ENCODE assay signal across 19 cellular contexts in genomic region chr17:75108193-75108592, GRCh38. TPM values are rescaled to one million over a fixed set of nuclear protein-coding genes. Genes with fewer than 3 reads are reported as not detected.
DNase-seq lines count a peak whose midpoint lies in the region; ATAC-seq, FAIRE-seq and TF ChIP-seq lines count a peak whose summit lies in the region.
"Had no signal": no experiment of that assay in that cellular context is flagged by ENCODE, and none has a peak within 500 bp of the region (broad histone marks: within the 10 kb centered on the region; RNA-seq: fewer than 3 reads in every experiment).

No MANE protein-coding gene starts in this region.

- no peak for FAIRE-seq in GM19239 (lab: Jason Lieb, UNC)
- FAIRE-seq: A204.1, G401.6, HTR-8/SVneo, TTC549 had no signal

- DNase-seq in activated CD4-positive, alpha-beta T cell treated with anti-CD3 and anti-CD28 coated beads, Interleukin-2, amount 10 ng/mL, durations not matched to agents 24 days and 14 days = no peak
- DNase-seq in activated CD4-positive, alpha-beta T cell treated with anti-CD3 and anti-CD28 coated beads, Interleukin-2, amount 50 U/mL, for 4 hours = no peak
- no peak for DNase-seq in HFFc6
- no peak for DNase-seq in activated naive CD8-positive, alpha-beta T cell treated with anti-CD3 and anti-CD28 coated beads, Interleukin-2, amount 50 U/mL, for 24 hours
- no peak for DNase-seq in neural crest cell (ENCODE audit: low read depth, low spot score)
- DNase-seq in AG20443 (ENCODE audit: low spot score) = no peak
- no peak for DNase-seq in KG1 (lab: John Stamatoyannopoulos, UW)
- DNase-seq in GM19239 (ENCODE audit: insufficient read length, low spot score) = no peak
- DNase-seq: amniotic stem cell, GOT3, NCI-H1930, NCI-H510A, transverse colon had no signal

- intact Hi-C loops in activated CD4-positive, alpha-beta T cell treated with anti-CD3 and anti-CD28 coated beads, Interleukin-2, amount 10 ng/mL, durations not matched to agents 24 days and 14 days (cut with micrococcal nuclease) = loop anchor here (2.0 kb wide), 2 partner anchors 21 to 61 kb away; partner anchors contain the start of genes ATP5PD, KCTD2 and SLC16A5

- H3K36me3 Mint-ChIP-seq in activated CD4-positive, alpha-beta T cell treated with anti-CD3 and anti-CD28 coated beads, Interleukin-2, amount 10 ng/mL, durations not matched to agents 24 days and 14 days (ENCODE audit: low read depth) = peaks cover 7% of the 10 kb centered on the region
- H3K36me3 Mint-ChIP-seq in HFFc6 (ENCODE audit: low read depth) (peaks cover 16% of the 10 kb centered on the region), neural crest cell (ENCODE audit: low read depth) (no peaks in the 10 kb centered on the region)
- peaks cover 4% of the 10 kb centered on the region for H3K36me3 Mint-ChIP-seq in activated naive CD8-positive, alpha-beta T cell treated with anti-CD3 and anti-CD28 coated beads, Interleukin-2, amount 50 U/mL, for 24 hours (ENCODE audit: low read depth)

- peaks cover 21% of the 10 kb centered on the region for H3K4me1 Mint-ChIP-seq in activated CD4-positive, alpha-beta T cell treated with anti-CD3 and anti-CD28 coated beads, Interleukin-2, amount 10 ng/mL, durations not matched to agents 24 days and 14 days
- H3K4me1 Mint-ChIP-seq in HFFc6 (ENCODE audit: low read depth) (peaks cover 24% of the 10 kb centered on the region), neural crest cell (peaks cover 18% of the 10 kb centered on the region)
- peaks cover 25% of the 10 kb centered on the region for H3K4me1 Mint-ChIP-seq in activated naive CD8-positive, alpha-beta T cell treated with anti-CD3 and anti-CD28 coated beads, Interleukin-2, amount 50 U/mL, for 24 hours

- no peak for ATAC-seq in activated naive CD8-positive, alpha-beta T cell treated with anti-CD3 and anti-CD28 coated beads, Interleukin-2, amount 50 U/mL, for 24 hours
- ATAC-seq: gastroesophageal sphincter had no signal

- peak overlapping the region; percentile 94 for H3K4me3 Mint-ChIP-seq in activated CD4-positive, alpha-beta T cell treated with anti-CD3 and anti-CD28 coated beads, Interleukin-2, amount 10 ng/mL, durations not matched to agents 24 days and 14 days
- H3K4me3 Mint-ChIP-seq in HFFc6 = peak overlapping the region; percentile 93
- peak overlapping the region; percentile 86 for H3K4me3 Mint-ChIP-seq in activated naive CD8-positive, alpha-beta T cell treated with anti-CD3 and anti-CD28 coated beads, Interleukin-2, amount 50 U/mL, for 24 hours
- H3K4me3 Mint-ChIP-seq in neural crest cell = peak overlapping the region; percentile 58

- no peaks in the 10 kb centered on the region for H3K27me3 Mint-ChIP-seq in activated CD4-positive, alpha-beta T cell treated with anti-CD3 and anti-CD28 coated beads, Interleukin-2, amount 10 ng/mL, durations not matched to agents 24 days and 14 days
- peaks cover 2% of the 10 kb centered on the region; the same call in 1 of the 2 replicates for H3K27me3 Mint-ChIP-seq in HFFc6 (ENCODE audit: insufficient read depth)
- H3K27me3 Mint-ChIP-seq in activated naive CD8-positive, alpha-beta T cell treated with anti-CD3 and anti-CD28 coated beads, Interleukin-2, amount 50 U/mL, for 24 hours = no peaks in the 10 kb centered on the region
- H3K27me3 Mint-ChIP-seq in neural crest cell (ENCODE audit: low read depth) = peaks cover 2% of the 10 kb centered on the region

- no peaks in the 10 kb centered on the region for H3K9me3 Mint-ChIP-seq in activated CD4-positive, alpha-beta T cell treated with anti-CD3 and anti-CD28 coated beads, Interleukin-2, amount 10 ng/mL, durations not matched to agents 24 days and 14 days
- H3K9me3 Mint-ChIP-seq in HFFc6 = no peaks in the 10 kb centered on the region
- no peaks in the 10 kb centered on the region for H3K9me3 Mint-ChIP-seq in activated naive CD8-positive, alpha-beta T cell treated with anti-CD3 and anti-CD28 coated beads, Interleukin-2, amount 50 U/mL, for 24 hours
- H3K9me3 Mint-ChIP-seq in neural crest cell = no peaks in the 10 kb centered on the region

- H3K27ac Mint-ChIP-seq in activated CD4-positive, alpha-beta T cell treated with anti-CD3 and anti-CD28 coated beads, Interleukin-2, amount 10 ng/mL, durations not matched to agents 24 days and 14 days = no peak overlapping the region
- no peak overlapping the region for H3K27ac Mint-ChIP-seq in HFFc6
- H3K27ac Mint-ChIP-seq in activated naive CD8-positive, alpha-beta T cell treated with anti-CD3 and anti-CD28 coated beads, Interleukin-2, amount 50 U/mL, for 24 hours = no peak overlapping the region
- H3K27ac Mint-ChIP-seq in neural crest cell (ENCODE audit: unreplicated experiment) = no peak overlapping the region

- TF ChIP-seq CTCF in HFFc6 (IDR thresholded peaks at IDR 0.05) (no peak), neural crest cell (conservative IDR thresholded peaks at IDR 0.05) (no peak)

RNA-seq across cellular contexts. Expression of gene ARMC7, which starts 1.6 kb away (rescaled TPM):
- total RNA-seq in activated CD4-positive, alpha-beta T cell treated with anti-CD3 and anti-CD28 coated beads, Interleukin-2, amount 10 ng/mL, durations not matched to agents 24 days and 14 days = 11.2 and 12.0 TPM in 2 replicates
- total RNA-seq in HFFc6 (2021; fragmentation: NEBNext Ultra II Directional; extraction: Animal tissue kit (Norgen Biotek cat#: 25700)) = 10 to 100 TPM in 2 of 6 experiments, 1 to 10 TPM in 4; 9.1 to 11.7 (median 9.6) TPM
- 15.6 and 15.8 TPM in 2 replicates for total RNA-seq in neural crest cell

RNA-seq across cellular contexts. Expression of gene SLC16A5, which starts 20.4 kb away (rescaled TPM):
- 6.8 and 7.2 TPM in 2 replicates for total RNA-seq in activated CD4-positive, alpha-beta T cell treated with anti-CD3 and anti-CD28 coated beads, Interleukin-2, amount 10 ng/mL, durations not matched to agents 24 days and 14 days
- total RNA-seq in HFFc6 (2021; fragmentation: NEBNext Ultra II Directional; extraction: Animal tissue kit (Norgen Biotek cat#: 25700)) = 10 to 100 TPM; 13.9 to 25.0 (median 21.1) TPM
- total RNA-seq in neural crest cell = 6.0 and 7.3 TPM in 2 replicates
- total RNA-seq: SK-MEL-5 had no signal

RNA-seq across cellular contexts. Expression of gene NT5C, which starts 23.3 kb away (rescaled TPM):
- total RNA-seq in activated CD4-positive, alpha-beta T cell treated with anti-CD3 and anti-CD28 coated beads, Interleukin-2, amount 10 ng/mL, durations not matched to agents 24 days and 14 days = 76.5 and 84.7 TPM in 2 replicates
- total RNA-seq in HFFc6 (2021; fragmentation: NEBNext Ultra II Directional; extraction: Animal tissue kit (Norgen Biotek cat#: 25700)) = 10 to 100 TPM; 30.4 to 41.7 (median 36.3) TPM
- total RNA-seq in neural crest cell = 68.0 and 70.2 TPM in 2 replicates

RNA-seq across cellular contexts. Expression of gene JPT1, which starts 46.1 kb away (rescaled TPM):
- total RNA-seq in activated CD4-positive, alpha-beta T cell treated with anti-CD3 and anti-CD28 coated beads, Interleukin-2, amount 10 ng/mL, durations not matched to agents 24 days and 14 days = 271 and 292 TPM in 2 replicates
- 100 to 1,000 TPM; 236 to 276 (median 265) TPM for total RNA-seq in HFFc6 (2021; fragmentation: NEBNext Ultra II Directional; extraction: Animal tissue kit (Norgen Biotek cat#: 25700))
- 319 and 334 TPM in 2 replicates for total RNA-seq in neural crest cell
